ENCODE assay signal across 22 cellular contexts in genomic region chrX:53918697-53919096, GRCh38.
"Had no signal": no experiment of that assay in that cellular context is flagged by ENCODE, and none has a peak within 500 bp of the region (broad histone marks: within the 10 kb centered on the region; RNA-seq: fewer than 3 reads in every experiment).

No MANE protein-coding gene starts in this region.

- H3K4me1 Mint-ChIP-seq: activated CD8-positive, alpha-beta memory T cell treated with anti-CD3 and anti-CD28 coated beads, Interleukin-2, amount 10 ng/mL, durations not matched to agents 7 days and 5 days; activated naive CD8-positive, alpha-beta T cell treated with anti-CD3 and anti-CD28 coated beads, Interleukin-2, amount 50 U/mL, for 24 hours had no signal

- ATAC-seq: activated CD4-positive, CD25-positive, alpha-beta regulatory T cell treated with anti-CD3 and anti-CD28 coated beads, Interleukin-2, amount 50 U/mL, for 24 hours; activated CD8-positive, alpha-beta memory T cell treated with anti-CD3 and anti-CD28 coated beads, Interleukin-2, amount 10 ng/mL, durations not matched to agents 7 days and 5 days; activated naive CD4-positive, alpha-beta T cell treated with anti-CD3 and anti-CD28 coated beads, Interleukin-2, amount 50 U/mL, for 72 hours; activated naive CD8-positive, alpha-beta T cell treated with anti-CD3 and anti-CD28 coated beads, Interleukin-2, amount 50 U/mL, for 24 hours had no signal

- DNase-seq: activated CD4-positive, alpha-beta T cell treated with anti-CD3 and anti-CD28 coated beads for 4 hours; activated CD8-positive, alpha-beta memory T cell treated with anti-CD3 and anti-CD28 coated beads, Interleukin-2, amount 10 ng/mL, durations not matched to agents 7 days and 5 days; activated effector memory CD4-positive, alpha-beta T cell treated with Interleukin-2 at 50 U/mL for 16 hours; activated naive CD4-positive, alpha-beta T cell treated with Interleukin-2 at 50 U/mL for 16 hours; activated naive CD8-positive, alpha-beta T cell treated with anti-CD3 and anti-CD28 coated beads, Interleukin-2, amount 50 U/mL, for 24 hours; activated T-cell treated with anti-CD3 and anti-CD28 coated beads, Interleukin-2, amount 50 U/mL, for 24 hours; amygdala; central memory CD4-positive, alpha-beta T cell; NCI-H1092; NCI-H1417 treated with DMSO at 0.1 percent for 48 hours; NCI-H1694 treated with DMSO at 0.1 percent for 48 hours; NCI-H2029 treated with DMSO at 0.1 percent for 48 hours; NCI-H510A treated with DMSO at 0.1 percent for 48 hours; NCI-H69; NK-92 treated with Interleukin-12 subunit alpha and Interleukin-12 subunit beta, amount 100 ng/mL, for 24 hours; Peyer's patch; SHP77 treated with DMSO at 0.1 percent for 48 hours had no signal

- H3K36me3 Mint-ChIP-seq: activated CD8-positive, alpha-beta memory T cell treated with anti-CD3 and anti-CD28 coated beads, Interleukin-2, amount 10 ng/mL, durations not matched to agents 7 days and 5 days; activated naive CD4-positive, alpha-beta T cell treated with anti-CD3 and anti-CD28 coated beads, Interleukin-2, amount 50 U/mL, for 72 hours had no signal

- H3K4me3 ChIP-seq: breast epithelium, Peyer's patch had no signal

- H3K27me3 Mint-ChIP-seq: activated CD8-positive, alpha-beta memory T cell treated with anti-CD3 and anti-CD28 coated beads, Interleukin-2, amount 10 ng/mL, durations not matched to agents 7 days and 5 days; activated naive CD8-positive, alpha-beta T cell treated with anti-CD3 and anti-CD28 coated beads, Interleukin-2, amount 50 U/mL, for 24 hours had no signal

- H3K4me3 Mint-ChIP-seq: activated CD8-positive, alpha-beta memory T cell treated with anti-CD3 and anti-CD28 coated beads, Interleukin-2, amount 10 ng/mL, durations not matched to agents 7 days and 5 days; activated naive CD8-positive, alpha-beta T cell treated with anti-CD3 and anti-CD28 coated beads, Interleukin-2, amount 50 U/mL, for 24 hours; activated T-cell treated with anti-CD3 and anti-CD28 coated beads, Interleukin-2, amount 50 U/mL, for 24 hours; activated T-helper 1 cell treated with anti-CD3 and anti-CD28 coated beads, Interleukin-12 subunit alpha, Interleukin-12 subunit beta, Interleukin-2, Interleukin-4 antibody, amounts not matched to agents 30 ng/mL and 10 ng/mL and 1 ng/mL, durations not matched to agents 14 hours and 24 hours and 36 hours; T-helper 1 cell treated with Interleukin-12 subunit alpha and Interleukin-12 subunit beta and Interleukin-4 antibody, amounts not matched to agents 30 μg/mL and 1 μg/mL, for 36 hours had no signal

- H3K9me3 Mint-ChIP-seq: activated naive CD4-positive, alpha-beta T cell treated with anti-CD3 and anti-CD28 coated beads, Interleukin-2, amount 50 U/mL, for 72 hours; activated naive CD8-positive, alpha-beta T cell treated with anti-CD3 and anti-CD28 coated beads, Interleukin-2, amount 50 U/mL, for 24 hours; activated T-cell treated with anti-CD3 and anti-CD28 coated beads, Interleukin-2, amount 50 U/mL, for 24 hours; activated T-helper 1 cell treated with anti-CD3 and anti-CD28 coated beads, Interleukin-12 subunit alpha, Interleukin-12 subunit beta, Interleukin-2, Interleukin-4 antibody, amounts not matched to agents 30 ng/mL and 10 ng/mL and 1 ng/mL, durations not matched to agents 14 hours and 24 hours and 36 hours; T-helper 1 cell treated with Interleukin-12 subunit alpha and Interleukin-12 subunit beta and Interleukin-4 antibody, amounts not matched to agents 30 μg/mL and 1 μg/mL, for 36 hours had no signal

- H3K27ac Mint-ChIP-seq: activated CD8-positive, alpha-beta memory T cell treated with anti-CD3 and anti-CD28 coated beads, Interleukin-2, amount 10 ng/mL, durations not matched to agents 7 days and 5 days; activated naive CD4-positive, alpha-beta T cell treated with anti-CD3 and anti-CD28 coated beads, Interleukin-2, amount 50 U/mL, for 72 hours; activated naive CD8-positive, alpha-beta T cell treated with anti-CD3 and anti-CD28 coated beads, Interleukin-2, amount 50 U/mL, for 24 hours; activated T-cell treated with anti-CD3 and anti-CD28 coated beads, Interleukin-2, amount 50 U/mL, for 24 hours; activated T-helper 1 cell treated with anti-CD3 and anti-CD28 coated beads, Interleukin-12 subunit alpha, Interleukin-12 subunit beta, Interleukin-2, Interleukin-4 antibody, amounts not matched to agents 30 ng/mL and 10 ng/mL and 1 ng/mL, durations not matched to agents 14 hours and 24 hours and 36 hours; T-helper 1 cell treated with Interleukin-12 subunit alpha and Interleukin-12 subunit beta and Interleukin-4 antibody, amounts not matched to agents 30 μg/mL and 1 μg/mL, for 36 hours had no signal
